In the genomic region with DNA sequence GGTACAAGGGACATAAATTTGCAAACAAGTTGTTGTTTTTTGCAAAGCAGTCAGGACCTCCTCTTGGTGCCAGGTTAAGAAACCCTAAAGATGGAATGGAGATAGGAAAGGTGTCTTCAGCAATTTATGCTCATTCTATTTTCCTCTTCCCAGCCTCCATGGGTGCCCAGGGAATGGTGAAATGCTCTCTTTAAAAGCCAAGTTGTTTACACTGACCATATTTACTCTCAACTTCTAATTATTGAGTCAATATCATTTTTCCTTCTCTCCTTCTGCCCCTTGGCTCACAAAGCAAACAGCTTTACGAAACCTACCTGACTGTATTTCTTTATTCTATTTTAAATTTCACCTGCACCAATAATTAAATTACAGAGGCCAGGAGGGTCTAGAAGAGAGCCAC, we compare ENCODE assay signal across 13 cellular contexts.
"Had no signal": no experiment of that assay in that cellular context is flagged by ENCODE, and none has a peak within 500 bp of the region (broad histone marks: within the 10 kb centered on the region; RNA-seq: fewer than 3 reads in every experiment).

No MANE protein-coding gene starts in this region.

- H3K27me3 ChIP-seq: stomach had no signal

- DNase-seq: effector memory CD4-positive, alpha-beta T cell; heart left ventricle; hippocampal formation; left colon; naive thymus-derived CD4-positive, alpha-beta T cell; nephron progenitor cell; right cardiac atrium; small intestine; stimulated activated CD4-positive, alpha-beta T cell treated with anti-CD3 and anti-CD28 coated beads, Interleukin-12 subunit alpha, Interleukin-12 subunit beta, amount 100 ng/mL, for 4 hours; stimulated activated naive CD4-positive, alpha-beta T cell; stomach; substantia nigra had no signal

- ATAC-seq: esophagus mucosa, heart left ventricle, left colon, right cardiac atrium had no signal

- H3K27ac ChIP-seq: heart left ventricle had no signal

- H3K4me3 ChIP-seq: heart left ventricle, stomach had no signal

- H3K4me1 Mint-ChIP-seq: naive thymus-derived CD4-positive, alpha-beta T cell had no signal

- H3K4me3 Mint-ChIP-seq: naive thymus-derived CD4-positive, alpha-beta T cell; nephron progenitor cell had no signal

- H3K36me3 ChIP-seq: heart left ventricle, stomach had no signal

- H3K27ac Mint-ChIP-seq: naive thymus-derived CD4-positive, alpha-beta T cell; nephron progenitor cell had no signal
